Comparison of ENCODE assay signal across 8 cellular contexts in genomic region chr19:13784731-13785452, GRCh38. TPM values are rescaled to one million over a fixed set of nuclear protein-coding genes. Genes with fewer than 3 reads are reported as not detected.
DNase-seq lines count a peak whose midpoint lies in the region; ATAC-seq and TF ChIP-seq lines count a peak whose summit lies in the region.

No MANE protein-coding gene starts in this region.

- H3K27ac ChIP-seq in C4-2B: no peak overlapping the region

- H3K9me3 Mint-ChIP-seq in T-cell: no peaks in the 10 kb centered on the region

- H3K36me3 Mint-ChIP-seq in T-cell: no peaks in the 10 kb centered on the region

- DNase-seq in HuH-7 (ENCODE audit: low spot score) (peak; percentile 66), T-cell (peak; percentile 31 to 79 (median 66)), left cardiac atrium (peak; percentile 83), skeletal muscle cell (ENCODE audit: low read depth) (peak; percentile 23), NCI-H526 treated with DMSO at 0.1 percent for 48 hours (lab: John Stamatoyannopoulos, UW) (no peak)
- DNase-seq in activated naive CD8-positive, alpha-beta T cell treated with anti-CD3 and anti-CD28 coated beads, Interleukin-2, amount 50 U/mL, for 16 hours (ENCODE audit: low read depth, low spot score): peak; percentile 56

- H3K4me1 Mint-ChIP-seq in T-cell: peaks cover 35 to 45% (median 37%) of the 10 kb centered on the region in 3 donors

- H3K27ac Mint-ChIP-seq in T-cell: peak overlapping the region; percentile 76 to 79

- intact Hi-C loops in left cardiac atrium (cut with DNase I): loop anchor here (2.0 to 5.0 kb wide), 2 partner anchors 77 to 78 kb away; no protein-coding TSS in a partner anchor

- peak; percentile 75 for TF ChIP-seq CTCF in C4-2B (conservative IDR thresholded peaks at IDR 0.05)

- H3K4me3 ChIP-seq in skeletal muscle cell (ENCODE audit: low read depth, low read length): no peak overlapping the region

- ATAC-seq in T-cell (replicated peaks in 1 of 4) (peak; percentile 67 to 81 (median 75)), left cardiac atrium (peak; percentile 61 to 78), HG02763 (IDR thresholded peaks at IDR 0.05; ENCODE audit: unreplicated experiment) (no peak)

- no peaks in the 10 kb centered on the region for H3K27me3 Mint-ChIP-seq in T-cell

- peak overlapping the region; percentile 17 to 59 (median 34) for H3K4me3 Mint-ChIP-seq in T-cell

- POLR2A ChIA-PET in T-cell (lab: Charles Lee): interaction anchor here in 1 of 2 donors (0.7 to 0.8 kb wide), 2 partner anchors 169 to 581 kb away, joined by 4 to 7 read pairs; no protein-coding TSS in a partner anchor

- CTCF ChIA-PET in T-cell (lab: Charles Lee): interaction anchor here (0.6 to 3.0 kb wide), 8 partner anchors 42 to 785 kb away, joined by 3 to 24 read pairs (median 6); partner anchors contain the start of gene ASF1B (in 1 of the 2)

RNA-seq across cellular contexts. Expression of gene ZSWIM4, which starts 10.4 kb away (rescaled TPM):
- total RNA-seq in T-cell (1 to 10 TPM; 5.4 to 9.8 (median 9.0) TPM), left cardiac atrium (1 to 10 TPM; 3.4 to 7.3 TPM)

RNA-seq across cellular contexts. Expression of gene C19orf53, which starts 10.6 kb away (rescaled TPM):
- 10 to 100 TPM; 69.7 to 82.1 (median 76.8) TPM for total RNA-seq in T-cell
- total RNA-seq in left cardiac atrium: 10 to 100 TPM; 82.6 to 83.2 TPM

RNA-seq across cellular contexts. Expression of gene MRI1, which starts 20.6 kb away (rescaled TPM):
- total RNA-seq in T-cell (100 to 1,000 TPM in 2 of 5 donors, 10 to 100 TPM in 3; 37.6 to 107 (median 94.3) TPM), left cardiac atrium (10 to 100 TPM; 15.8 to 16.4 TPM)
